10 cellular contexts compared by ENCODE assay signal in the genomic region with DNA sequence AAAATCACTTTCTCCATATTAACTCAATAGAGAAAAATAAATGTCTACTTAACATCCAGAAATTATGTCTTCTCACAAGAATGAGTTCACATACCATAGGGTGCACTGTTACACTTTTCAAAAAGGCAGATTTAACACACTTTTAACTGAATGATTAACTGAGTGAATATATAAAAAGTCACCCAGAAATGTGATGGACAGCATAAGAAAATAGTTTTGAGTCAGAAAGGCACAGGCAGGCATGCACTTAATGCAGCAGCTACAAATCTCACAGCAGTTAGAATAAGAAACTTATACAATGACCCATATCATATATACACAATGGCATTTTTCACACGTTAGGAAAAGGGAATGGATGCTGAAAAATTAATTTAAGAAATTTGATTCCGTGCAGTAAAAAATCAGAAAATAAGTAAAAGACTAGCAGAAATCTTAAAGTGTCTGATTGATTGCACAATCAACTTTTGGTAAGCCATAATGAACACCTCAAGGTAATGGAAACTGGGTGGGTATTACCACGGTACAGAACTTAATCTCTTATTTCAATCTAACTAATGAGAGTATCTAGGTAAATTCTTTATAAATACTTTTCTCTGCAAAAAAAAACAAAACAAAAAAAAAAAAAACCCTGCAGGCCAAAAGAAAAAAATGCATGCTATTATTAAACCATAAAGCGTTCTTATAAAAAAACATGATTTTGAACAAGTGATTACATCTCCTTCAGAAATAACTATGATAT. TPM values are rescaled to one million over a fixed set of nuclear protein-coding genes. Genes with fewer than 3 reads are reported as not detected.
DNase-seq lines count a peak whose midpoint lies in the region; TF ChIP-seq lines count a peak whose summit lies in the region.
"Had no signal": no experiment of that assay in that cellular context is flagged by ENCODE, and none has a peak within 500 bp of the region (broad histone marks: within the 10 kb centered on the region; RNA-seq: fewer than 3 reads in every experiment).

No MANE protein-coding gene starts in this region.

- H3K9me3 ChIP-seq in CD8-positive, alpha-beta memory T cell (ENCODE audit: low read length), result no peaks in the 10 kb centered on the region

- TF ChIP-seq RAD21 in Ishikawa (IDR thresholded peaks at IDR 0.05; ENCODE audit: low read depth), result no peak

- peak overlapping the region in 1 of 8 donors; percentile 57 for H3K27ac Mint-ChIP-seq in CD8-positive, alpha-beta memory T cell
- H3K27ac Mint-ChIP-seq in chondrocyte (ENCODE audit: unreplicated experiment) (peak overlapping the region; percentile 76), neural crest cell (ENCODE audit: unreplicated experiment) (no peak overlapping the region)
- no peak overlapping the region for H3K27ac Mint-ChIP-seq in activated naive CD4-positive, alpha-beta T cell treated with anti-CD3 and anti-CD28 coated beads, Interleukin-2, amount 10 ng/mL, durations not matched to agents 7 days and 5 days

- no peak overlapping the region for H3K4me3 ChIP-seq in CD8-positive, alpha-beta memory T cell (ENCODE audit: low read length)

- TF ChIP-seq EP300 in Ishikawa (IDR thresholded peaks at IDR 0.05; ENCODE audit: borderline replicate concordance), result no peak

- H3K36me3 ChIP-seq in CD8-positive, alpha-beta memory T cell (ENCODE audit: insufficient read depth, low read length), result no peaks in the 10 kb centered on the region

- peak; percentile 43 for TF ChIP-seq CTCF in chondrocyte (IDR thresholded peaks at IDR 0.05)
- peak; percentile 49 for TF ChIP-seq CTCF in neural crest cell (conservative IDR thresholded peaks at IDR 0.05)

- POLR2A ChIA-PET in CD8-positive, alpha-beta memory T cell (lab: Charles Lee), result interaction anchor here (0.6 kb wide), 1 partner anchor 118 kb away, joined by 4 read pairs; no protein-coding TSS in a partner anchor

- no peaks in the 10 kb centered on the region for H3K9me3 Mint-ChIP-seq in CD8-positive, alpha-beta memory T cell
- H3K9me3 Mint-ChIP-seq in chondrocyte (ENCODE audit: low read depth), result no peaks in the 10 kb centered on the region
- peaks cover 2% of the 10 kb centered on the region for H3K9me3 Mint-ChIP-seq in neural crest cell
- no peaks in the 10 kb centered on the region for H3K9me3 Mint-ChIP-seq in activated naive CD4-positive, alpha-beta T cell treated with anti-CD3 and anti-CD28 coated beads, Interleukin-2, amount 10 ng/mL, durations not matched to agents 7 days and 5 days

- H3K27me3 Mint-ChIP-seq in CD8-positive, alpha-beta memory T cell, result peaks cover 0 to 3% of the 10 kb centered on the region in 2 donors
- H3K27me3 Mint-ChIP-seq in chondrocyte (ENCODE audit: low read depth), result no peaks in the 10 kb centered on the region
- H3K27me3 Mint-ChIP-seq in neural crest cell (ENCODE audit: low read depth), result no peaks in the 10 kb centered on the region
- H3K27me3 Mint-ChIP-seq in activated naive CD4-positive, alpha-beta T cell treated with anti-CD3 and anti-CD28 coated beads, Interleukin-2, amount 10 ng/mL, durations not matched to agents 7 days and 5 days, result peaks cover 11% of the 10 kb centered on the region

- peak overlapping the region; percentile 9 to 49 (median 37) for H3K4me3 Mint-ChIP-seq in CD8-positive, alpha-beta memory T cell
- peak overlapping the region; percentile 96 for H3K4me3 Mint-ChIP-seq in chondrocyte (ENCODE audit: unreplicated experiment)
- H3K4me3 Mint-ChIP-seq in neural crest cell, result peak overlapping the region; percentile 98
- H3K4me3 Mint-ChIP-seq in activated naive CD4-positive, alpha-beta T cell treated with anti-CD3 and anti-CD28 coated beads, Interleukin-2, amount 10 ng/mL, durations not matched to agents 7 days and 5 days, result no peak overlapping the region

- no peak for DNase-seq in CD8-positive, alpha-beta memory T cell
- DNase-seq in chondrocyte (ENCODE audit: low spot score), result no peak
- no peak for DNase-seq in neural crest cell (ENCODE audit: low read depth, low spot score)
- no peak for DNase-seq in NCI-H1436 (lab: John Stamatoyannopoulos, UW)
- no peak for DNase-seq in NCI-H2171 treated with DMSO at 0.1 percent for 48 hours (lab: John Stamatoyannopoulos, UW)
- DNase-seq in AG08395 (ENCODE audit: low spot score), result no peak
- no peak for DNase-seq in activated naive CD4-positive, alpha-beta T cell treated with anti-CD3 and anti-CD28 coated beads, Interleukin-2, amount 10 ng/mL, durations not matched to agents 7 days and 5 days
- DNase-seq: stimulated activated CD4-positive, alpha-beta T cell treated with anti-CD3 and anti-CD28 coated beads, Interleukin-12 subunit alpha, Interleukin-12 subunit beta, amount 100 ng/mL, for 4 hours had no signal

- H3K36me3 Mint-ChIP-seq in CD8-positive, alpha-beta memory T cell, result peaks cover 0 to 11% (median 1%) of the 10 kb centered on the region in 3 donors
- H3K36me3 Mint-ChIP-seq in chondrocyte (ENCODE audit: low read depth) (no peaks in the 10 kb centered on the region), neural crest cell (ENCODE audit: low read depth) (no peaks in the 10 kb centered on the region)
- peaks cover 8% of the 10 kb centered on the region for H3K36me3 Mint-ChIP-seq in activated naive CD4-positive, alpha-beta T cell treated with anti-CD3 and anti-CD28 coated beads, Interleukin-2, amount 10 ng/mL, durations not matched to agents 7 days and 5 days

- H3K27me3 ChIP-seq in CD8-positive, alpha-beta memory T cell (ENCODE audit: insufficient read depth, low read length, poor library complexity, severe bottlenecking), result no peaks in the 10 kb centered on the region

- peaks cover 46 to 64% (median 58%) of the 10 kb centered on the region in 3 donors for H3K4me1 Mint-ChIP-seq in CD8-positive, alpha-beta memory T cell
- H3K4me1 Mint-ChIP-seq in chondrocyte (ENCODE audit: low read depth) (peaks cover 63% of the 10 kb centered on the region), neural crest cell (peaks cover 48% of the 10 kb centered on the region)
- H3K4me1 Mint-ChIP-seq in activated naive CD4-positive, alpha-beta T cell treated with anti-CD3 and anti-CD28 coated beads, Interleukin-2, amount 10 ng/mL, durations not matched to agents 7 days and 5 days, result peaks cover 41% of the 10 kb centered on the region

- peaks cover 47% of the 10 kb centered on the region for H3K4me1 ChIP-seq in CD8-positive, alpha-beta memory T cell (ENCODE audit: insufficient read depth, low read length)

- no peak overlapping the region for H3K27ac ChIP-seq in CD8-positive, alpha-beta memory T cell (ENCODE audit: low read depth, low read length)
- H3K27ac ChIP-seq: epithelial cell of prostate had no signal

- CTCF ChIA-PET in CD8-positive, alpha-beta memory T cell (lab: Charles Lee), result no interaction called here
- CTCF ChIA-PET in activated naive CD4-positive, alpha-beta T cell treated with anti-CD3 and anti-CD28 coated beads, Interleukin-2, amount 10 ng/mL, durations not matched to agents 7 days and 5 days (lab: Charles Lee), result no interaction called here

TF ChIP-seq in Ishikawa, 13 proteins besides CTCF, POLR2A, EP300 and RAD21:
- TF ChIP-seq CEBPB (IDR thresholded peaks at IDR 0.05) (peak; percentile 71), TEAD4 (IDR thresholded peaks at IDR 0.05) (no peak)

RNA-seq across cellular contexts. Expression of a gene that starts 3.5 kb away (rescaled TPM):
- total RNA-seq in CD8-positive, alpha-beta memory T cell, result 10 to 100 TPM; 49.7 to 53.4 TPM
- polyA plus RNA-seq in CD8-positive, alpha-beta memory T cell, result 6.6 TPM
- 154 to 211 TPM (median 162 TPM) in 3 replicates for total RNA-seq in chondrocyte
- total RNA-seq in neural crest cell, result 89.0 and 90.1 TPM in 2 replicates
